Comparison of ENCODE assay signal across 9 cellular contexts in the genomic region with DNA sequence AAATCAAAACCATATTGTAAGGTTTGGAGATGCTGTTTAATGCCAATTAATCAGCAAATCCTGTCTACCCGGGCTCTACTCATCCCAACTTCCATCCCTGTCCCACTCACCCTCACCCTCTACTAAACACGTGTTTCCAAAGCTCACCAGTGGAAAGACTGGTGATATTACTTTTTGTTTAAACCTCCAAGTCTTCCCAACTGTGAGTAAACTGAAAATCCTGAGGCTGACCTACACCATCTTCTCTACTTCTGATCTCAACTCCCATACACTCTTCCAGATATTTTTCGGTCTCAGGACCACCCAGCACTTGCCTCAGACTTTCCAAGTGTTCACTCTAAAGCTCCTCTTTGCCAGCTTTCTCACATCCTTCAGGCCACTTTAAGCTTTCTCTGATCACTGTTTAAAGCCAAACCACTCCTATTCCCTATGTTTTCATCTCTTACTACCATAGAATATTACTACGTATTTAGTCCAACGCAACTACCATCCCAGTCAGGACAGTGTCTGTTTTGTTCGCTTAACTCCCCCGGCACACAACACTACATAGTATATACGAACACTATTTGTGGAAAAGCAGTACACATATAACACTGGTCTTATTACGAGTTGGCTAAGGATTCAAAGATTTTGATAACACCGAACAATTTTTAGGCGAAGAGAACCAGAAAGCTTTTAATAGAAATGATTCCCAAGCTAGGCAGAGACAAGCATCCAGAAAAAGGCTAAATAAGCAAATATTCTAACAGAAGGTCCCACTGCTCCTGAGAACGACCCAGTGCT. TPM values are rescaled to one million over a fixed set of nuclear protein-coding genes. Genes with fewer than 3 reads are reported as not detected.
DNase-seq lines count a peak whose midpoint lies in the region; ATAC-seq, FAIRE-seq and TF ChIP-seq lines count a peak whose summit lies in the region.
"Had no signal": no experiment of that assay in that cellular context is flagged by ENCODE, and none has a peak within 500 bp of the region (broad histone marks: within the 10 kb centered on the region; RNA-seq: fewer than 3 reads in every experiment).

No MANE protein-coding gene starts in this region.

- CTCF ChIA-PET in activated naive CD4-positive, alpha-beta T cell treated with anti-CD3 and anti-CD28 coated beads for 36 hours (lab: Charles Lee), result interaction anchor here (0.6 kb wide), 1 partner anchor 217 kb away, joined by 3 read pairs; no protein-coding TSS in a partner anchor
- CTCF ChIA-PET in HepG2 (lab: Yijun Ruan, JAX; ENCODE audit: low intra/inter-chr PET ratio, low total read pairs), result no interaction called here

- H3K36me3 Mint-ChIP-seq in activated naive CD4-positive, alpha-beta T cell treated with anti-CD3 and anti-CD28 coated beads for 36 hours (ENCODE audit: low read depth), result peaks cover 57% of the 10 kb centered on the region

- peak overlapping the region; percentile 98 for H3K27ac Mint-ChIP-seq in activated naive CD4-positive, alpha-beta T cell treated with anti-CD3 and anti-CD28 coated beads for 36 hours

- TSS peak; percentile 69 for BruUV-seq in HepG2 (replicated peaks; lab: Mats Ljungman, UMichigan)

- in situ Hi-C loops in HepG2 (cut with HindIII; ENCODE audit: extremely low pct_ligation_motif_present, low pct_unique_long_range_greater_than_20kb), result no loop called here

- peak overlapping the region; percentile 93 for H3K4me2 ChIP-seq in HepG2 (ENCODE audit: low read depth, low read length)

- no peak for FAIRE-seq in HepG2 (lab: Jason Lieb, UNC)
- FAIRE-seq: TTC549 had no signal

- POLR2A ChIA-PET in HepG2 (lab: Yijun Ruan, JAX), result interaction anchor here (0.5 to 1.3 kb wide), 2 partner anchors 9 to 121 kb away, joined by 3 read pairs; no protein-coding TSS in a partner anchor

- H3K4me3 ChIP-seq in ascending aorta (peak overlapping the region; percentile 82 to 87), HepG2 (replicated peaks in 1 of 3; ENCODE audit: insufficient read depth in 1 of 3, low read depth in 2 of 3, low read length in 3 of 3) (peak overlapping the region; percentile 69 to 100 (median 88)), tibial nerve (peak overlapping the region; percentile 74 to 97 (median 82))

- no peaks in the 10 kb centered on the region for H3K27me3 Mint-ChIP-seq in activated naive CD4-positive, alpha-beta T cell treated with anti-CD3 and anti-CD28 coated beads for 36 hours (ENCODE audit: low read depth)

- no peak for TF ChIP-seq RAD21 in HepG2 (CRISPR knock-in tag; IDR thresholded peaks at IDR 0.05)

- H3K27me3 ChIP-seq in ascending aorta (no peaks in the 10 kb centered on the region), HepG2 (ENCODE audit: control insufficient read depth in 1 of 2, insufficient read depth in 2 of 2, low read length in 2 of 2) (peaks cover 0 to 5% of the 10 kb centered on the region in 2 experiments; a peak in 1 of 5 replicates), tibial nerve (no peaks in the 10 kb centered on the region)

- H3K9me3 Mint-ChIP-seq in activated naive CD4-positive, alpha-beta T cell treated with anti-CD3 and anti-CD28 coated beads for 36 hours, result no peaks in the 10 kb centered on the region

- H3K4me1 ChIP-seq in ascending aorta (peaks cover 9 to 21% of the 10 kb centered on the region in 2 donors), HepG2 (ENCODE audit: insufficient read depth, low read length) (peaks cover 50% of the 10 kb centered on the region), tibial nerve (peaks cover 0 to 37% (median 16%) of the 10 kb centered on the region in 4 donors)

- peaks cover 55% of the 10 kb centered on the region for H3K79me2 ChIP-seq in HepG2 (ENCODE audit: insufficient read depth, low read length)

- H3K27ac ChIP-seq in ascending aorta (peak overlapping the region; percentile 93 to 96), HepG2 (ENCODE audit: extremely low read length, insufficient read depth, low read length) (peak overlapping the region; percentile 89), tibial nerve (peak overlapping the region; percentile 82 to 95 (median 92))

- H3K4me3 Mint-ChIP-seq in activated naive CD4-positive, alpha-beta T cell treated with anti-CD3 and anti-CD28 coated beads for 36 hours, result peak overlapping the region; percentile 99

- H3K9me3 ChIP-seq in ascending aorta, result no peaks in the 10 kb centered on the region
- no peaks in the 10 kb centered on the region for H3K9me3 ChIP-seq in HepG2 (ENCODE audit: low read length)
- H3K9me3 ChIP-seq in tibial nerve, result no peaks in the 10 kb centered on the region

- peak overlapping the region; percentile 96 for H3K9ac ChIP-seq in HepG2 (ENCODE audit: insufficient read depth, low read depth, low read length)

- H3K36me3 ChIP-seq in ascending aorta (peaks cover 41 to 43% of the 10 kb centered on the region in 2 donors), HepG2 (replicated peaks in 1 of 2; ENCODE audit: control insufficient read depth in 1 of 2, insufficient read depth in 2 of 2, low read length in 2 of 2) (peaks cover 6 to 42% of the 10 kb centered on the region in 2 experiments; a peak in 4 of 5 replicates), tibial nerve (peaks cover 3 to 45% (median 27%) of the 10 kb centered on the region in 3 donors)

- no peak for DNase-seq in activated naive CD4-positive, alpha-beta T cell treated with anti-CD3 and anti-CD28 coated beads for 36 hours
- no peak for DNase-seq in activated naive CD4-positive, alpha-beta T cell (lab: John Stamatoyannopoulos, UW)
- no peak for DNase-seq in ascending aorta (ENCODE audit: low spot score in 2 of 2)
- no peak for DNase-seq in HepG2 (ENCODE audit: low spot score)
- DNase-seq in tibial nerve (ENCODE audit: low spot score in 2 of 2), result no peak
- no peak for DNase-seq in NCI-H748 (lab: John Stamatoyannopoulos, UW; ENCODE audit: unreplicated experiment)
- no peak for DNase-seq in DMS153 (lab: John Stamatoyannopoulos, UW)
- DNase-seq in D341Med (ENCODE audit: low spot score), result no peak

- H2AFZ ChIP-seq in HepG2 (ENCODE audit: low read length), result no peak overlapping the region

- peaks cover 31% of the 10 kb centered on the region for H4K20me1 ChIP-seq in HepG2 (ENCODE audit: insufficient read depth, low read length)

- no peak for TF ChIP-seq EP300 in HepG2 (IDR thresholded peaks at IDR 0.05; ENCODE audit: low read depth in 2 of 2, low read length in 2 of 2)
- TF ChIP-seq EP300 in HepG2 (CRISPR knock-in tag; IDR thresholded peaks at IDR 0.05; ENCODE audit: borderline replicate concordance), result no peak
- no peak for TF ChIP-seq EP300 in tibial nerve (IDR thresholded peaks at IDR 0.05)

- intact Hi-C loops in activated naive CD4-positive, alpha-beta T cell treated with anti-CD3 and anti-CD28 coated beads for 36 hours (cut with micrococcal nuclease), result loop anchor here (1.0 kb wide), 2 partner anchors 148 to 987 kb away; a partner anchor contains a TSS
- intact Hi-C loops in ascending aorta (cut with DNase I), result loop anchor here (2.0 to 10.0 kb wide), 5 partner anchors 117 to 712 kb away; a partner anchor contains a TSS
- intact Hi-C loops in HepG2 (cut with micrococcal nuclease; ENCODE audit: unreplicated experiment), result no loop called here

- under 1% methylated on average over 12 of the region's 12 CpGs for WGBS in HepG2 (ENCODE audit: low lambda C conversion rate)
- WGBS in tibial nerve, 2 donors, result 1% methylated on average over 12 of the region's 12 CpGs

- TF ChIP-seq POLR2A in HepG2 (IDR thresholded peaks at IDR 0.05; ENCODE audit: insufficient read depth in 1 of 2, low read depth in 2 of 2, low read length in 2 of 2), result no peak
- TF ChIP-seq POLR2A in tibial nerve (IDR thresholded peaks at IDR 0.05), result no peak

- H3K4me1 Mint-ChIP-seq in activated naive CD4-positive, alpha-beta T cell treated with anti-CD3 and anti-CD28 coated beads for 36 hours (ENCODE audit: low read depth), result peaks cover 56% of the 10 kb centered on the region

- no peak for ATAC-seq in HepG2

- TF ChIP-seq CTCF in ascending aorta (IDR thresholded peaks at IDR 0.05) (no peak), HepG2 (CRISPR knock-in tag; IDR thresholded peaks at IDR 0.05) (no peak), tibial nerve (IDR thresholded peaks at IDR 0.05) (no peak)

RNA-seq across cellular contexts. Expression of a gene that starts 0.7 kb away (rescaled TPM):
- total RNA-seq in activated naive CD4-positive, alpha-beta T cell treated with anti-CD3 and anti-CD28 coated beads for 36 hours, result 1,000 to 10,000 TPM; 6,298 to 6,391 TPM
- total RNA-seq in ascending aorta (2,799 TPM), HepG2 (2016; rRNA removed; fragmentation: Illumina TruSeq; extraction: Trizol) (3,630 and 4,972 TPM in 2 replicates), tibial nerve (1,000 to 10,000 TPM; 1,198 to 2,364 (median 2,009) TPM)
- total RNA-seq in HepG2 (2016; cell fraction: cytosol; rRNA removed; fragmentation: Illumina TruSeq; extraction: Trizol; ENCODE audit: low read depth), result 1,158 and 1,199 TPM in 2 replicates
- 3,592 and 4,979 TPM in 2 replicates for total RNA-seq in HepG2 (2016; cell fraction: insoluble cytoplasmic fraction; rRNA removed; fragmentation: Illumina TruSeq; extraction: Trizol)
- total RNA-seq in HepG2 (2016; cell fraction: membrane; rRNA removed; fragmentation: Illumina TruSeq; extraction: Trizol), result 7,983 and 8,792 TPM in 2 replicates
- 1,360 and 1,490 TPM in 2 replicates for total RNA-seq in HepG2 (2016; cell fraction: nucleus; rRNA removed; fragmentation: Illumina TruSeq; extraction: Trizol)
- 3,960 and 4,467 TPM in 2 replicates for polyA plus RNA-seq in HepG2 (2011; rRNA removed)
- polyA plus RNA-seq in HepG2 (2011; cell fraction: cytosol; rRNA removed), result 5,248 and 5,827 TPM in 2 replicates
- 1,317 and 1,448 TPM in 2 replicates for polyA plus RNA-seq in HepG2 (2011; cell fraction: nucleus; rRNA removed)
- polyA plus RNA-seq in HepG2 (2012), result 3,526 and 4,575 TPM in 2 replicates
- polyA plus RNA-seq in HepG2 (2016; cell fraction: cytosol; fragmentation: Illumina TruSeq; extraction: Trizol; ENCODE audit: low read depth), result 4,015 and 4,840 TPM in 2 replicates
- 4,603 and 4,764 TPM in 2 replicates for polyA plus RNA-seq in HepG2 (2016; cell fraction: insoluble cytoplasmic fraction; fragmentation: Illumina TruSeq; extraction: Trizol; ENCODE audit: low read depth)
- polyA plus RNA-seq in HepG2 (2016; cell fraction: membrane; fragmentation: Illumina TruSeq; extraction: Trizol; ENCODE audit: low read depth), result 7,818 and 8,825 TPM in 2 replicates
- 2,081 and 2,237 TPM in 2 replicates for polyA plus RNA-seq in HepG2 (2016; cell fraction: nucleus; fragmentation: Illumina TruSeq; extraction: Trizol; ENCODE audit: insufficient read depth, low read depth)
- polyA minus RNA-seq in HepG2 (2011; rRNA and poly(A)+ RNA removed; ENCODE audit: low replicate concordance), result 4,301 and 6,437 TPM in 2 replicates
- 1,474 and 1,645 TPM in 2 replicates for polyA minus RNA-seq in HepG2 (2011; cell fraction: cytosol; rRNA and poly(A)+ RNA removed)
- polyA minus RNA-seq in HepG2 (2011; cell fraction: nucleus; rRNA and poly(A)+ RNA removed), result 662 and 844 TPM in 2 replicates

RNA-seq across cellular contexts. Expression of a gene that starts 1.2 kb away (rescaled TPM):
- total RNA-seq in activated naive CD4-positive, alpha-beta T cell treated with anti-CD3 and anti-CD28 coated beads for 36 hours, result 10 to 100 TPM; 21.6 to 23.3 TPM
- total RNA-seq in ascending aorta, result 2.3 TPM
- 27.8 and 44.6 TPM in 2 replicates for total RNA-seq in HepG2 (2016; rRNA removed; fragmentation: Illumina TruSeq; extraction: Trizol)
- total RNA-seq in HepG2 (2016; cell fraction: cytosol; rRNA removed; fragmentation: Illumina TruSeq; extraction: Trizol; ENCODE audit: low read depth), result 21.2 and 22.9 TPM in 2 replicates
- total RNA-seq in HepG2 (2016; cell fraction: insoluble cytoplasmic fraction; rRNA removed; fragmentation: Illumina TruSeq; extraction: Trizol), result 26.2 and 47.7 TPM in 2 replicates
- 14.1 and 15.5 TPM in 2 replicates for total RNA-seq in HepG2 (2016; cell fraction: membrane; rRNA removed; fragmentation: Illumina TruSeq; extraction: Trizol)
- 19.8 and 20.1 TPM in 2 replicates for total RNA-seq in HepG2 (2016; cell fraction: nucleus; rRNA removed; fragmentation: Illumina TruSeq; extraction: Trizol)
- polyA plus RNA-seq in HepG2 (2011; rRNA removed), result 6.9 and 9.5 TPM in 2 replicates
- 2.9 and 4.0 TPM in 2 replicates for polyA plus RNA-seq in HepG2 (2011; cell fraction: cytosol; rRNA removed)
- polyA plus RNA-seq in HepG2 (2011; cell fraction: nucleus; rRNA removed), result 3.8 and 6.9 TPM in 2 replicates
- 5.2 and 10.2 TPM in 2 replicates for polyA plus RNA-seq in HepG2 (2012)
- 1.7 and 1.9 TPM in 2 replicates for polyA plus RNA-seq in HepG2 (2016; cell fraction: cytosol; fragmentation: Illumina TruSeq; extraction: Trizol; ENCODE audit: low read depth)
- polyA plus RNA-seq in HepG2 (2016; cell fraction: insoluble cytoplasmic fraction; fragmentation: Illumina TruSeq; extraction: Trizol; ENCODE audit: low read depth), result 35.0 and 37.1 TPM in 2 replicates
- 5.2 and 8.1 TPM in 2 replicates for polyA plus RNA-seq in HepG2 (2016; cell fraction: membrane; fragmentation: Illumina TruSeq; extraction: Trizol; ENCODE audit: low read depth)
- polyA plus RNA-seq in HepG2 (2016; cell fraction: nucleus; fragmentation: Illumina TruSeq; extraction: Trizol; ENCODE audit: insufficient read depth, low read depth), result 21.1 and 23.2 TPM in 2 replicates
- 11.7 and 60.8 TPM in 2 replicates for polyA minus RNA-seq in HepG2 (2011; rRNA and poly(A)+ RNA removed; ENCODE audit: low replicate concordance)
- 5.7 and 6.9 TPM in 2 replicates for polyA minus RNA-seq in HepG2 (2011; cell fraction: cytosol; rRNA and poly(A)+ RNA removed)
- polyA minus RNA-seq in HepG2 (2011; cell fraction: nucleus; rRNA and poly(A)+ RNA removed), result 11.2 and 12.8 TPM in 2 replicates
- 1 to 10 TPM; 4.1 to 5.5 (median 4.2) TPM for total RNA-seq in tibial nerve

RNA-seq across cellular contexts. Expression of a gene that starts 6.4 kb away (rescaled TPM):
- total RNA-seq in activated naive CD4-positive, alpha-beta T cell treated with anti-CD3 and anti-CD28 coated beads for 36 hours, result 10 to 100 TPM; 23.7 to 23.9 TPM
- total RNA-seq in ascending aorta, result 3.7 TPM
- 36.2 and 49.3 TPM in 2 replicates for total RNA-seq in HepG2 (2016; rRNA removed; fragmentation: Illumina TruSeq; extraction: Trizol)
- total RNA-seq in HepG2 (2016; cell fraction: cytosol; rRNA removed; fragmentation: Illumina TruSeq; extraction: Trizol; ENCODE audit: low read depth), result 30.3 and 42.4 TPM in 2 replicates
- 39.3 and 50.4 TPM in 2 replicates for total RNA-seq in HepG2 (2016; cell fraction: insoluble cytoplasmic fraction; rRNA removed; fragmentation: Illumina TruSeq; extraction: Trizol)
- 47.2 and 52.6 TPM in 2 replicates for total RNA-seq in HepG2 (2016; cell fraction: membrane; rRNA removed; fragmentation: Illumina TruSeq; extraction: Trizol)
- 21.5 and 24.4 TPM in 2 replicates for total RNA-seq in HepG2 (2016; cell fraction: nucleus; rRNA removed; fragmentation: Illumina TruSeq; extraction: Trizol)
- 13.4 and 14.8 TPM in 2 replicates for polyA plus RNA-seq in HepG2 (2011; rRNA removed)
- 18.1 and 19.5 TPM in 2 replicates for polyA plus RNA-seq in HepG2 (2011; cell fraction: cytosol; rRNA removed)
- polyA plus RNA-seq in HepG2 (2011; cell fraction: nucleus; rRNA removed), result 8.6 and 9.4 TPM in 2 replicates
- 20.4 and 21.1 TPM in 2 replicates for polyA plus RNA-seq in HepG2 (2012)
- 30.8 and 41.9 TPM in 2 replicates for polyA plus RNA-seq in HepG2 (2016; cell fraction: cytosol; fragmentation: Illumina TruSeq; extraction: Trizol; ENCODE audit: low read depth)
- 48.6 and 53.3 TPM in 2 replicates for polyA plus RNA-seq in HepG2 (2016; cell fraction: insoluble cytoplasmic fraction; fragmentation: Illumina TruSeq; extraction: Trizol; ENCODE audit: low read depth)
- 34.8 and 48.0 TPM in 2 replicates for polyA plus RNA-seq in HepG2 (2016; cell fraction: membrane; fragmentation: Illumina TruSeq; extraction: Trizol; ENCODE audit: low read depth)
- 30.6 TPM in 2 replicates for polyA plus RNA-seq in HepG2 (2016; cell fraction: nucleus; fragmentation: Illumina TruSeq; extraction: Trizol; ENCODE audit: insufficient read depth, low read depth)
- 3.6 and 18.9 TPM in 2 replicates for polyA minus RNA-seq in HepG2 (2011; rRNA and poly(A)+ RNA removed; ENCODE audit: low replicate concordance)
- 5.8 and 8.1 TPM in 2 replicates for polyA minus RNA-seq in HepG2 (2011; cell fraction: cytosol; rRNA and poly(A)+ RNA removed)
- 11.3 and 17.2 TPM in 2 replicates for polyA minus RNA-seq in HepG2 (2011; cell fraction: nucleus; rRNA and poly(A)+ RNA removed)
- 10 to 100 TPM; 12.7 to 25.8 (median 20.9) TPM for total RNA-seq in tibial nerve
